ENCODE assay signal across 8 cellular contexts in genomic region chr1:183842817-183843187, GRCh38. TPM values are rescaled to one million over a fixed set of nuclear protein-coding genes. Genes with fewer than 3 reads are reported as not detected.
DNase-seq lines count a peak whose midpoint lies in the region; ATAC-seq, FAIRE-seq and TF ChIP-seq lines count a peak whose summit lies in the region.

No MANE protein-coding gene starts in this region.

- H3K36me3 Mint-ChIP-seq in CD4-positive, alpha-beta T cell (ENCODE audit: low read depth), result no peaks in the 10 kb centered on the region

- H3K36me3 ChIP-seq in ovary, result no peaks in the 10 kb centered on the region

- no peak for FAIRE-seq in frontal cortex (lab: Jason Lieb, UNC)

- no peaks in the 10 kb centered on the region for H3K9me3 Mint-ChIP-seq in CD4-positive, alpha-beta T cell

- H3K27me3 Mint-ChIP-seq in CD4-positive, alpha-beta T cell, result no peaks in the 10 kb centered on the region

- no peak overlapping the region for H3K27ac Mint-ChIP-seq in CD4-positive, alpha-beta T cell

- H3K4me1 Mint-ChIP-seq in CD4-positive, alpha-beta T cell (ENCODE audit: low read depth), result peaks cover 18% of the 10 kb centered on the region

- whole genome bisulfite sequencing in ovary, 3 donors, result 16 to 24% (median 20%) methylated on average over 1 of the region's 1 CpG

- POLR2A ChIA-PET in RWPE1 (lab: Yijun Ruan, JAX; ENCODE audit: low non-redundant PET), result no interaction called here
- POLR2A ChIA-PET in CD4-positive, alpha-beta T cell (lab: Charles Lee), result interaction anchor here (1.0 kb wide), 1 partner anchor 45 kb away, joined by 3 read pairs; no protein-coding TSS in a partner anchor

- CTCF ChIA-PET in RWPE1 (lab: Yijun Ruan, JAX), result interaction anchor here (0.6 kb wide), 1 partner anchor 40 kb away, joined by 3 read pairs; no protein-coding TSS in a partner anchor
- CTCF ChIA-PET in CD4-positive, alpha-beta T cell (lab: Charles Lee), result interaction anchor here (0.8 kb wide), 1 partner anchor 10 kb away, joined by 3 read pairs; no protein-coding TSS in a partner anchor

- no peak overlapping the region for H3K4me3 Mint-ChIP-seq in CD4-positive, alpha-beta T cell

- DNase-seq in ovary, result no peak
- no peak for DNase-seq in RWPE1 (ENCODE audit: low spot score)
- DNase-seq in NOMO-1 treated with DMSO at 0.1 percent for 48 hours (lab: John Stamatoyannopoulos, UW; ENCODE audit: unreplicated experiment), result no peak
- no peak for DNase-seq in frontal cortex (ENCODE audit: low spot score in 2 of 2)
- DNase-seq in CD4-positive, alpha-beta T cell, result no peak

- H3K4me1 ChIP-seq in ovary (ENCODE audit: insufficient read depth), result peaks cover 4% of the 10 kb centered on the region

- intact Hi-C loops in ovary (cut with DNase I), result no loop called here
- intact Hi-C loops in CD4-positive, alpha-beta T cell (cut with DNase I, micrococcal nuclease), result no loop called here

- H3K27ac ChIP-seq in ovary, result peak overlapping the region in 1 of 2 donors; percentile 72
- no peak overlapping the region for H3K27ac ChIP-seq in RWPE1
- H3K27ac ChIP-seq in CD4-positive, alpha-beta T cell (ENCODE audit: low read depth, low read length), result no peak overlapping the region

- ATAC-seq in GM18867 (IDR thresholded peaks at IDR 0.05; ENCODE audit: unreplicated experiment) (peak; percentile 50), HG02588 (IDR thresholded peaks at IDR 0.05; ENCODE audit: unreplicated experiment) (peak; percentile 39)
- ATAC-seq in CD4-positive, alpha-beta T cell (ENCODE audit: poor library complexity), result no peak

- TF ChIP-seq EP300 in ovary (IDR thresholded peaks at IDR 0.05), result no peak

- TF ChIP-seq POLR2A in ovary (IDR thresholded peaks at IDR 0.05), result no peak

- no peaks in the 10 kb centered on the region for H3K27me3 ChIP-seq in ovary
- no peaks in the 10 kb centered on the region for H3K27me3 ChIP-seq in CD4-positive, alpha-beta T cell (ENCODE audit: control insufficient read depth, insufficient read depth, low read length)

- TF ChIP-seq CTCF in WI38 (IDR thresholded peaks at IDR 0.05; ENCODE audit: low read depth, low read length), result no peak
- TF ChIP-seq CTCF in ovary (IDR thresholded peaks at IDR 0.05), result no peak
- TF ChIP-seq CTCF in RWPE1 (conservative IDR thresholded peaks at IDR 0.05; ENCODE audit: low read depth), result no peak
- no peak for TF ChIP-seq CTCF in CD4-positive, alpha-beta T cell (IDR thresholded peaks at IDR 0.05)

- H3K9me3 ChIP-seq in ovary, result no peaks in the 10 kb centered on the region
- H3K9me3 ChIP-seq in CD4-positive, alpha-beta T cell (ENCODE audit: control insufficient read depth, low read length), result no peaks in the 10 kb centered on the region

- H3K4me3 ChIP-seq in WI38 (ENCODE audit: low read depth, low read length), result peak overlapping the region; percentile 1; the same call in 1 of the 2 replicates
- H3K4me3 ChIP-seq in ovary, result peak overlapping the region; percentile 16

RNA-seq across cellular contexts. Expression of gene RGL1, which starts 37.9 kb away (rescaled TPM):
- 10 to 100 TPM; 14.3 to 61.6 (median 25.7) TPM for total RNA-seq in ovary
- polyA plus RNA-seq in ovary, result 10 to 100 TPM; 19.5 to 54.2 TPM
- 40.4 TPM for total RNA-seq in frontal cortex
- 1 to 10 TPM; 1.2 to 1.8 TPM for total RNA-seq in CD4-positive, alpha-beta T cell

Comparison
In these comparisons a context has a peak if more than half of its experiments do, and no peak if none do; other contexts are left out.
1. RNA of gene RGL1, which starts 37.9 kb away (total RNA-seq): 40.4 TPM in frontal cortex (single experiment) and 14.3 to 61.6 TPM in ovary; 1.2 to 1.8 TPM in CD4-positive, alpha-beta T cell; every median in the first group is over 4 times any median in the second.